ENCODE assay signal across 19 cellular contexts in the genomic region with DNA sequence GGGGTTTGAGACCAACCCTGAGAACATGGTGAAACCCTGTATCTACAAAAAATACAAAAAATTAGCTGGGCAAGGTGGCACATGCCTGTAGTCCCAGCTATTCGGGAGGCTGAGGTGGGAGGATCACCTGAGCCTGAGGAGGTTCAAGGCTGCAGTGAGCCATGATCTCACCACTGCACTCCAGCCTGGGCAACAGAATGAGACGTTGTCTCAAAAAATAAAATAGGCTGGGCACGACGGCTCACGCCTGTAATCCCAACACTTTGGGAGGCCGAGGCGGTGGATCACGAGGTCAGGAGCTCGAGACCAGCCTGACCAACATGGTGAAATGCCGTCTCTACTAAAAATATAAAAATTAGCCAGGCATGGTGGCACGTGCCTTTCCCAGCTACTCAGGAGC. TPM values are rescaled to one million over a fixed set of nuclear protein-coding genes. Genes with fewer than 3 reads are reported as not detected.
"Had no signal": no experiment of that assay in that cellular context is flagged by ENCODE, and none has a peak within 500 bp of the region (broad histone marks: within the 10 kb centered on the region; RNA-seq: fewer than 3 reads in every experiment).

No MANE protein-coding gene starts in this region.

RNA-seq across cellular contexts. Expression of a gene that starts 18.7 kb away (rescaled TPM):
- total RNA-seq: activated naive CD4-positive, alpha-beta T cell treated with anti-CD3 and anti-CD28 coated beads for 36 hours; activated naive CD4-positive, alpha-beta T cell treated with anti-CD3 and anti-CD28 coated beads, Interleukin-2, amount 50 U/mL, for 72 hours; activated naive CD8-positive, alpha-beta T cell treated with anti-CD3 and anti-CD28 coated beads for 36 hours; activated naive CD8-positive, alpha-beta T cell treated with anti-CD3 and anti-CD28 coated beads, Interleukin-2, amount 10 ng/mL, durations not matched to agents 7 days and 5 days; activated T-cell treated with anti-CD3 and anti-CD28 coated beads, Interleukin-2, amount 50 U/mL, for 4 hours; activated T-cell treated with anti-CD3 and anti-CD28 coated beads, Interleukin-2, amount 50 U/mL, for 72 hours; activated T-helper 1 cell treated with anti-CD3 and anti-CD28 coated beads, Interleukin-12 subunit alpha, Interleukin-12 subunit beta, Interleukin-2, Interleukin-4 antibody, amounts not matched to agents 30 ng/mL and 10 ng/mL and 1 ng/mL, durations not matched to agents 14 hours and 24 hours and 36 hours; activated T-helper 17 cell treated with anti-CD3 and anti-CD28 coated beads, Interleukin-2, amount 50 U/mL, for 72 hours; activated T-helper 2 cell treated with anti-CD3 and anti-CD28 coated beads, Interferon-gamma antibody, Interleukin-2, Interleukin-4, amounts not matched to agents 10 μg/mL and 5 μg/mL and 100 μg/mL, durations not matched to agents 14 hours and 24 hours and 36 hours; aorta; astrocyte; body of pancreas; breast epithelium; bronchial epithelial cell; cardiac septum; cerebellum had no signal
- polyA plus RNA-seq: adipose tissue, cardiac muscle cell had no signal

RNA-seq across cellular contexts. Expression of a gene that starts 32.1 kb away (rescaled TPM):
- total RNA-seq: activated naive CD4-positive, alpha-beta T cell treated with anti-CD3 and anti-CD28 coated beads for 36 hours; activated naive CD4-positive, alpha-beta T cell treated with anti-CD3 and anti-CD28 coated beads, Interleukin-2, amount 50 U/mL, for 72 hours; activated T-cell treated with anti-CD3 and anti-CD28 coated beads, Interleukin-2, amount 50 U/mL, for 72 hours; activated T-helper 1 cell treated with anti-CD3 and anti-CD28 coated beads, Interleukin-12 subunit alpha, Interleukin-12 subunit beta, Interleukin-2, Interleukin-4 antibody, amounts not matched to agents 30 ng/mL and 10 ng/mL and 1 ng/mL, durations not matched to agents 14 hours and 24 hours and 36 hours; activated T-helper 17 cell treated with anti-CD3 and anti-CD28 coated beads, Interleukin-2, amount 50 U/mL, for 72 hours; cardiac septum had no signal
- polyA plus RNA-seq: aorta had no signal

RNA-seq across cellular contexts. Expression of a gene that starts 49.5 kb away (rescaled TPM):
- total RNA-seq: ascending aorta, body of pancreas had no signal
